ENCODE assay signal across 18 cellular contexts in genomic region chr12:28987538-28988383, GRCh38.
"Had no signal": no experiment of that assay in that cellular context is flagged by ENCODE, and none has a peak within 500 bp of the region (broad histone marks: within the 10 kb centered on the region; RNA-seq: fewer than 3 reads in every experiment).

No MANE protein-coding gene starts in this region.

- ATAC-seq: activated T-helper 17 cell treated with anti-CD3 and anti-CD28 coated beads, Interleukin-2, amount 50 U/mL, for 72 hours; foreskin keratinocyte; stimulated activated naive CD8-positive, alpha-beta T cell treated with anti-CD3 and anti-CD28 coated beads, Interleukin-15, amount 100 ng/mL, for 72 hours; T-cell had no signal

- H3K36me3 Mint-ChIP-seq: naive B cell, T-cell had no signal

- H3K27me3 Mint-ChIP-seq: naive B cell had no signal

- H3K9me3 Mint-ChIP-seq: activated T-helper 17 cell treated with anti-CD3 and anti-CD28 coated beads, Interleukin-2, amount 50 U/mL, for 72 hours; stimulated activated naive CD8-positive, alpha-beta T cell treated with anti-CD3 and anti-CD28 coated beads, Interleukin-15, amount 100 ng/mL, for 72 hours; T-cell had no signal

- H3K27ac Mint-ChIP-seq: activated T-helper 17 cell treated with anti-CD3 and anti-CD28 coated beads, Interleukin-2, amount 50 U/mL, for 72 hours; naive B cell; stimulated activated naive CD8-positive, alpha-beta T cell treated with anti-CD3 and anti-CD28 coated beads, Interleukin-15, amount 100 ng/mL, for 72 hours; T-cell had no signal

- H3K4me3 ChIP-seq: ascending aorta, cardiac muscle cell, colonic mucosa, esophagus squamous epithelium, spleen, testis, upper lobe of left lung had no signal

- DNase-seq: activated CD4-positive, CD25-positive, alpha-beta regulatory T cell treated with anti-CD3 and anti-CD28 coated beads, Interleukin-2, amount 50 U/mL, for 72 hours; activated naive CD4-positive, alpha-beta T cell treated with Interleukin-2 at 50 U/mL for 16 hours; colonic mucosa; effector CD4-positive, alpha-beta T cell; esophagus squamous epithelium; foreskin keratinocyte; naive B cell; retina; SK-N-SH; spleen; stimulated activated naive CD8-positive, alpha-beta T cell treated with anti-CD3 and anti-CD28 coated beads, Interleukin-15, amount 100 ng/mL, for 72 hours; T-cell; T-helper 9 cell; testis; upper lobe of left lung had no signal

- H3K4me1 ChIP-seq: ascending aorta, colonic mucosa, foreskin keratinocyte, spleen, testis, upper lobe of left lung had no signal

- H3K27me3 ChIP-seq: ascending aorta, cardiac muscle cell, colonic mucosa, esophagus squamous epithelium, foreskin keratinocyte, spleen, testis, upper lobe of left lung had no signal

- H3K36me3 ChIP-seq: ascending aorta, cardiac muscle cell, colonic mucosa, esophagus squamous epithelium, spleen, upper lobe of left lung had no signal

- H3K27ac ChIP-seq: ascending aorta, cardiac muscle cell, colonic mucosa, esophagus squamous epithelium, foreskin keratinocyte, spleen, testis, upper lobe of left lung had no signal

- H3K4me3 Mint-ChIP-seq: activated T-helper 17 cell treated with anti-CD3 and anti-CD28 coated beads, Interleukin-2, amount 50 U/mL, for 72 hours; naive B cell; stimulated activated naive CD8-positive, alpha-beta T cell treated with anti-CD3 and anti-CD28 coated beads, Interleukin-15, amount 100 ng/mL, for 72 hours; T-cell had no signal

- H3K9me3 ChIP-seq: ascending aorta, colonic mucosa, esophagus squamous epithelium, SK-N-SH, spleen, testis, upper lobe of left lung had no signal

- H3K4me1 Mint-ChIP-seq: activated T-helper 17 cell treated with anti-CD3 and anti-CD28 coated beads, Interleukin-2, amount 50 U/mL, for 72 hours; naive B cell; stimulated activated naive CD8-positive, alpha-beta T cell treated with anti-CD3 and anti-CD28 coated beads, Interleukin-15, amount 100 ng/mL, for 72 hours; T-cell had no signal
